8 cellular contexts compared by ENCODE assay signal in the genomic region with DNA sequence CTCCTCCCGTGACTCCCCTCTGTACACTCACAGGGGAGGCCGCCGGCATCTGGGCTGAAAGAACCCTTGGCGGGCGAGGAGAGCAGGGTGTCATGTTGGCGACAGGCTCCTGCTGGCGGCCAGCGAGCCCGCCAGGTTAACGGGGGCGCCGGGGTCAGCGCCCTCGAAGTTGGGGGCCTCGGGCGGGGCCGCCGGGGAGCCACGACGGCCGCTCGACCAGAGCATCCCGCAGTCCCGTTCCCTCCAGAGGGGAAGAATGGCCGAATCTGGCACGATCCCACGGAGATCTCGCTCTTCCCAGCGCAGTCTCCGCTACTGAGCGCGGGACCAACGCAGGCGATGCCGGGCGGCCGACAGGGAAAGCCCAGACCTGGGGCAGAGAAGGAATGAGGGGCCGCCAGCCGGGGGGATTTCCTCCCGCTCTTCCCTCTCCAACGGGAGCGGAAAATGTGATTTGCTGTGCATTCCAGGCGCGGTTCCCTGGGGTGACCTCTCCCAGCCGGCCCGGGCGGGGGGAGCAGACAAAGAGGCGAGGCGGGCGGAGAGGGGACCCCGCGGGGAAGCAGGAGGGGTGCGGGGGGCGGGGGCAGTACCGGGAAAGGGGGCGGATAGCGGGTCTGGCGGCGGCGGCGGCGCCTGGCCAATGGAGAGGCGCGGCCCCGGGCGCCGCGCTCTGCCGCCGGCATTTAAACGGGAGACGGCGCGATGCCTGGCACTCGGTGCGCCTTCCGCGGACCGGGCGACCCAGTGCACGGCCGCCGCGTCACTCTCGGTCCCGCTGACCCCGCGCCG. TPM values are rescaled to one million over a fixed set of nuclear protein-coding genes. Genes with fewer than 3 reads are reported as not detected.
DNase-seq lines count a peak whose midpoint lies in the region; ATAC-seq and TF ChIP-seq lines count a peak whose summit lies in the region.

A gene (plus strand): TSS at position 715 of the 792 bp plus-strand sequence. CDS start 12,687 bp downstream, outside the sequence.

- DNase-seq in heart left ventricle (no peak), Right ventricle myocardium superior (no peak), ecto neural progenitor cell (ENCODE audit: low spot score) (peak; percentile 90), mucosa of descending colon (peak in 2 of 3 donors; percentile 44 to 57), ureter (ENCODE audit: low spot score) (no peak), SHP77 treated with DMSO at 0.1 percent for 48 hours (lab: John Stamatoyannopoulos, UW) (no peak), cortex of kidney (lab: John Stamatoyannopoulos, UW) (no peak)
- DNase-seq in activated effector memory CD4-positive, alpha-beta T cell treated with anti-CD3 and anti-CD28 coated beads, Interleukin-2, amount 50 U/mL, for 16 hours, result no peak

- H3K4me3 ChIP-seq in heart left ventricle (peak within 1 kb of the TSS in 11 of 12 donors; percentile 7 to 45 (median 29)), mucosa of descending colon (no peak within 1 kb of the TSS)

- no peak for TF ChIP-seq CTCF in heart left ventricle (IDR thresholded peaks at IDR 0.05)
- no peak for TF ChIP-seq CTCF in mucosa of descending colon (IDR thresholded peaks at IDR 0.05)

- peak within 1 kb of the TSS in 1 of 12 donors; percentile 12 for H3K27ac ChIP-seq in heart left ventricle

- H3K9me3 ChIP-seq in heart left ventricle (no peaks in the 10 kb centered on the region), mucosa of descending colon (no peaks in the 10 kb centered on the region)

- intact Hi-C loops in heart left ventricle (cut with DNase I) (loop anchor here in 1 of 10 donors (10.0 kb wide), 2 partner anchors 63 to 447 kb away; no protein-coding TSS in a partner anchor), Right ventricle myocardium superior (cut with DNase I) (no loop called here), mucosa of descending colon (cut with DNase I, micrococcal nuclease) (no loop called here)

- H3K27me3 ChIP-seq in heart left ventricle, result peaks cover 29 to 93% (median 63%) of the 10 kb centered on the region in 9 donors

- no peaks in the 10 kb centered on the region for H3K36me3 ChIP-seq in heart left ventricle
- no peaks in the 10 kb centered on the region for H3K36me3 ChIP-seq in mucosa of descending colon (ENCODE audit: low read depth)

- ATAC-seq in heart left ventricle, result no peak
- no peak for ATAC-seq in Right ventricle myocardium superior (ENCODE audit: poor library complexity)
- ATAC-seq in mucosa of descending colon, result peak; percentile 54

- WGBS in heart left ventricle, 4 donors, result 0 to 2% (median 1%) methylated on average over 31 to 89 of the region's 89 CpGs

- H3K4me1 ChIP-seq in heart left ventricle (peaks cover 0 to 31% (median 3%) of the 10 kb centered on the region in 12 donors), mucosa of descending colon (ENCODE audit: low read depth) (peaks cover 24% of the 10 kb centered on the region)

- TF ChIP-seq POLR2A in heart left ventricle (IDR thresholded peaks at IDR 0.05), result no peak

RNA-seq across cellular contexts. Expression of the gene that starts here (rescaled TPM):
- 1 to 10 TPM in 1 of 9 donors, under 1 TPM in 3, not detected in 5; 0.07 to 2.3 (median 0.44) TPM for total RNA-seq in heart left ventricle
- polyA plus RNA-seq in heart left ventricle, result under 1 TPM in 1 of 2 donors, not detected in 1; 0.04 TPM
- not detected for total RNA-seq in Right ventricle myocardium superior
- 10 to 100 TPM in 2 of 3 donors, 1 to 10 TPM in 1; 9.1 to 77.8 (median 44.8) TPM for total RNA-seq in mucosa of descending colon
- total RNA-seq in ureter, result 26.0 TPM

Comparison
In these comparisons a context has a peak if more than half of its experiments do, and no peak if none do; other contexts are left out.
1. DNase-seq: peak in ecto neural progenitor cell (single experiment) and mucosa of descending colon (2 of 3); none in heart left ventricle (0 of 5), Right ventricle myocardium superior (single experiment), ureter (single experiment), SHP77 treated with DMSO at 0.1 percent for 48 hours (single experiment), activated effector memory CD4-positive, alpha-beta T cell treated with anti-CD3 and anti-CD28 coated beads, Interleukin-2, amount 50 U/mL, for 16 hours (single experiment) and cortex of kidney (single experiment).